ENCODE assay signal across 1 cellular context in genomic region chr11:85647604-85648299, GRCh38.
TF ChIP-seq lines count a peak whose summit lies in the region.

Gene TMEM126A (plus strand): TSS chr11:85647967. CDS start chr11:85650256, 2,289 bp downstream.

TF ChIP-seq in HEK293, 187 proteins besides CTCF, POLR2A, EP300 and RAD21 (continued from another document):
- TF ChIP-seq MYNN (tag by site-specific recombination; IDR thresholded peaks at IDR 0.05; ENCODE audit: borderline replicate concordance) (no peak), ZNF777 (tag by site-specific recombination; IDR thresholded peaks at IDR 0.05; ENCODE audit: borderline replicate concordance) (no peak), ZBTB21 (tag by site-specific recombination; IDR thresholded peaks at IDR 0.05) (peak; percentile 39; the same call in 1 of the 2 replicates), ZNF513 (tag by site-specific recombination; IDR thresholded peaks at IDR 0.05) (no peak), ZNF654 (tag by site-specific recombination; IDR thresholded peaks at IDR 0.05; ENCODE audit: low read depth) (no peak), ZNF558 (tag by site-specific recombination; IDR thresholded peaks at IDR 0.05) (no peak), ZNF580 (tag by site-specific recombination; IDR thresholded peaks at IDR 0.05) (no peak), SP2 (tag by site-specific recombination; IDR thresholded peaks at IDR 0.05) (peak; percentile 95), ZNF791 (tag by site-specific recombination; IDR thresholded peaks at IDR 0.05) (no peak), WT1 (tag by site-specific recombination; IDR thresholded peaks at IDR 0.05) (0 out of 2 replicates have a peak, but pooled peaks have one; percentile 42), PRDM6 (tag by site-specific recombination; IDR thresholded peaks at IDR 0.05) (no peak), ZNF449 (tag by site-specific recombination; IDR thresholded peaks at IDR 0.05) (no peak), ZNF311 (tag by site-specific recombination; IDR thresholded peaks at IDR 0.05; ENCODE audit: borderline replicate concordance) (no peak), ZNF645 (tag by site-specific recombination; IDR thresholded peaks at IDR 0.05) (no peak), ZNF670 (tag by site-specific recombination; IDR thresholded peaks at IDR 0.05; ENCODE audit: low read depth) (no peak), ZSCAN30 (tag by site-specific recombination; IDR thresholded peaks at IDR 0.05) (no peak), ZNF2 (tag by site-specific recombination; IDR thresholded peaks at IDR 0.05) (no peak), ZNF138 (tag by site-specific recombination; IDR thresholded peaks at IDR 0.05; ENCODE audit: borderline replicate concordance) (no peak), ZNF488 (tag by site-specific recombination; IDR thresholded peaks at IDR 0.05) (no peak), EGR2 (tag by site-specific recombination; IDR thresholded peaks at IDR 0.05; ENCODE audit: low read depth) (peak; percentile 64), OVOL3 (tag by site-specific recombination; IDR thresholded peaks at IDR 0.05) (no peak), HOXC10 (CRISPR knock-in tag; IDR thresholded peaks at IDR 0.05) (no peak), FEZF1 (tag by site-specific recombination; IDR thresholded peaks at IDR 0.05) (no peak), REST (tag by site-specific recombination; IDR thresholded peaks at IDR 0.05) (no peak), ZEB2 (tag by site-specific recombination; IDR thresholded peaks at IDR 0.05) (peak; percentile 75), ZNF214 (tag by site-specific recombination; IDR thresholded peaks at IDR 0.05; ENCODE audit: borderline replicate concordance) (no peak), SCRT1 (tag by site-specific recombination; IDR thresholded peaks at IDR 0.05; ENCODE audit: borderline replicate concordance) (no peak), ZNF16 (tag by site-specific recombination; IDR thresholded peaks at IDR 0.05; ENCODE audit: low read depth) (no peak), ZNF785 (tag by site-specific recombination; IDR thresholded peaks at IDR 0.05) (no peak), ZNF394 (tag by site-specific recombination; IDR thresholded peaks at IDR 0.05; ENCODE audit: borderline replicate concordance) (peak; percentile 35; the same call in 1 of the 2 replicates), ZBTB49 (tag by site-specific recombination; IDR thresholded peaks at IDR 0.05; ENCODE audit: low read depth) (no peak), ZNF501 (tag by site-specific recombination; IDR thresholded peaks at IDR 0.05) (peak; percentile 71; the same call in 1 of the 2 replicates)
TF ChIP-seq in HEK293: peak in this region for 27.
